ENCODE assay signal across 1 cellular context in the genomic region with DNA sequence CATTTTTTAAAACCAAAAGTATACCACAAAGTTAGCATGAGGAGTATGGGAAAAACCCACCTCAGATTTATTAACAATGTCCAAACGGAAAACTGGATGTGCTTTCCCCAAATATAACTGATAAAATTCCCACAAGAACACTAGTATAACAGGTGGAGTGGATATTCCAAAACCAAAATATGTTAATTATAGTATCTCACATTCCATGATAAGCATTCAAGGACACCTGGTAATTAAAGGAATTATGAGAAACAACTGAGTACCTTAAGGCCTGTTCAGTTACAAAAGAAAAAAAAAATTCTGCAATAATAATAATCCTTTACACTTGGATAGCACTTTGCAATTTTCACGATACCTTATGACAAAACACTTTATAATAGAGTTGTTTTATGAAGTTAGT.
TF ChIP-seq lines count a peak whose summit lies in the region.

No MANE protein-coding gene starts in this region.

TF ChIP-seq in H1, 55 proteins besides CTCF, POLR2A, EP300 and RAD21:
- TF ChIP-seq SIRT6 (IDR thresholded peaks at IDR 0.05; ENCODE audit: low read length) (no peak), CBX8 (IDR thresholded peaks at IDR 0.05; ENCODE audit: borderline replicate concordance, low read depth, low read length) (no peak), BCL11A (IDR thresholded peaks at IDR 0.05; ENCODE audit: low read depth in 2 of 2, low read length in 2 of 2) (no peak), TAF1 (IDR thresholded peaks at IDR 0.05; ENCODE audit: low read depth, low read length) (no peak), EZH2 (IDR thresholded peaks at IDR 0.05; ENCODE audit: low read depth, low read length, severe bottlenecking) (no peak), NANOG (IDR thresholded peaks at IDR 0.05; ENCODE audit: insufficient read depth, low read depth, low read length, poor library complexity, severe bottlenecking) (no peak), RXRA (IDR thresholded peaks at IDR 0.05; ENCODE audit: insufficient read depth, low read depth, low read length) (no peak), CBX5 (IDR thresholded peaks at IDR 0.05; ENCODE audit: low read depth, low read length) (no peak), KDM4A (IDR thresholded peaks at IDR 0.05; ENCODE audit: low read depth, low read length, severe bottlenecking) (no peak), KDM1A (IDR thresholded peaks at IDR 0.05; ENCODE audit: borderline replicate concordance, low read length) (no peak), RNF2 (IDR thresholded peaks at IDR 0.05; ENCODE audit: borderline replicate concordance, low read depth, low read length, missing control alignments, poor library complexity, severe bottlenecking) (no peak), BRCA1 (IDR thresholded peaks at IDR 0.05; ENCODE audit: low read depth, low read length) (no peak), SP2 (IDR thresholded peaks at IDR 0.05; ENCODE audit: low read length) (no peak), TEAD4 (IDR thresholded peaks at IDR 0.05; ENCODE audit: low read depth, low read length) (no peak), BACH1 (IDR thresholded peaks at IDR 0.05; ENCODE audit: low read length) (no peak), RFX5 (IDR thresholded peaks at IDR 0.05; ENCODE audit: borderline replicate concordance, low read depth, low read length) (no peak), ZNF274 (IDR thresholded peaks at IDR 0.05; ENCODE audit: borderline replicate concordance, extremely low read depth, low read length) (no peak), SAP30 (IDR thresholded peaks at IDR 0.05; ENCODE audit: insufficient read depth, insufficient replicate concordance, low read length) (no peak), ASH2L (IDR thresholded peaks at IDR 0.05; ENCODE audit: low read length) (no peak)
TF ChIP-seq in H1: peak in this region for 0.
